In genomic region chr20:45368221-45368980, GRCh38 we compare ENCODE assay signal across 9 cellular contexts. TPM values are rescaled to one million over a fixed set of nuclear protein-coding genes. Genes with fewer than 3 reads are reported as not detected.
A peak's percentile ranks its signal among the peaks of the same experiment; 100 is the strongest.
DNase-seq lines count a peak whose midpoint lies in the region; ATAC-seq and TF ChIP-seq lines count a peak whose summit lies in the region.
"Had no signal": no experiment of that assay in that cellular context is flagged by ENCODE, and none has a peak within 500 bp of the region (broad histone marks: within the 10 kb centered on the region; RNA-seq: fewer than 3 reads in every experiment).

No MANE protein-coding gene starts in this region.

- no peak for TF ChIP-seq POLR2A in esophagus muscularis mucosa (IDR thresholded peaks at IDR 0.05; ENCODE audit: low read depth)

- H3K27me3 ChIP-seq in esophagus muscularis mucosa (no peaks in the 10 kb centered on the region), dorsolateral prefrontal cortex (no peaks in the 10 kb centered on the region)

- no peaks in the 10 kb centered on the region for H3K9me3 ChIP-seq in esophagus muscularis mucosa

- H3K4me3 ChIP-seq in esophagus muscularis mucosa, result no peak overlapping the region
- no peak overlapping the region for H3K4me3 ChIP-seq in dorsolateral prefrontal cortex

- H3K36me3 ChIP-seq in esophagus muscularis mucosa, result peaks cover 22 to 41% (median 37%) of the 10 kb centered on the region in 4 donors

- no peak for TF ChIP-seq EP300 in esophagus muscularis mucosa (IDR thresholded peaks at IDR 0.05)

- peak overlapping the region in 1 of 4 donors; percentile 29 for H3K27ac ChIP-seq in esophagus muscularis mucosa (replicated peaks in 1 of 4)
- peak overlapping the region in 20 of 59 donors; percentile 1 to 58 (median 33) for H3K27ac ChIP-seq in dorsolateral prefrontal cortex
- H3K27ac ChIP-seq: parathyroid adenoma had no signal

- DNase-seq in NAMALWA (ENCODE audit: low spot score) (peak; percentile 95), germinal center (ENCODE audit: low spot score) (peak; percentile 85), esophagus muscularis mucosa (ENCODE audit: extremely low spot score) (no peak), dorsolateral prefrontal cortex (no peak), DMS153 (lab: John Stamatoyannopoulos, UW) (no peak), SHP77 (lab: John Stamatoyannopoulos, UW) (no peak)

- H3K4me1 ChIP-seq in esophagus muscularis mucosa, result peaks cover 21 to 40% (median 39%) of the 10 kb centered on the region in 4 donors

- ATAC-seq in GM18517 (IDR thresholded peaks at IDR 0.05; ENCODE audit: unreplicated experiment), result peak; percentile 83
- ATAC-seq in HG02623 (IDR thresholded peaks at IDR 0.05; ENCODE audit: unreplicated experiment), result peak; percentile 77

- WGBS in esophagus muscularis mucosa, result 85% methylated on average over 6 of the region's 6 CpGs

- TF ChIP-seq CTCF in esophagus muscularis mucosa (IDR thresholded peaks at IDR 0.05), result no peak
- TF ChIP-seq CTCF in dorsolateral prefrontal cortex (IDR thresholded peaks at IDR 0.05 in 54 of 56, conservative IDR thresholded peaks at IDR 0.05 in 2 of 56; ENCODE audit: low read depth in 1 of 56, partially characterized antibody in 56 of 56), result no peak

- intact Hi-C loops in esophagus muscularis mucosa (cut with DNase I) (no loop called here), dorsolateral prefrontal cortex (cut with DNase I) (loop anchor here in 1 of 2 donors (5.0 to 10.0 kb wide), 2 partner anchors 46 to 406 kb away; no protein-coding TSS in a partner anchor)

RNA-seq across cellular contexts. Expression of gene SYS1, which starts 5.4 kb away (rescaled TPM):
- total RNA-seq in esophagus muscularis mucosa (10 to 100 TPM; 28.2 to 48.4 (median 42.5) TPM), dorsolateral prefrontal cortex (10 to 100 TPM; 19.5 to 49.7 (median 29.3) TPM)

RNA-seq across cellular contexts. Expression of gene TP53TG5, which starts 9.7 kb away (rescaled TPM):
- total RNA-seq in esophagus muscularis mucosa (1 to 10 TPM in 2 of 4 donors, under 1 TPM in 1, not detected in 1; 0.17 to 2.1 (median 1.1) TPM), dorsolateral prefrontal cortex (10 to 100 TPM in 83 of 120 experiments, 1 to 10 TPM in 37; 1.0 to 82.8 (median 15.3) TPM)

RNA-seq across cellular contexts. Expression of gene SDC4, which starts 20.2 kb away (rescaled TPM):
- total RNA-seq in esophagus muscularis mucosa, result 100 to 1,000 TPM in 1 of 4 donors, 10 to 100 TPM in 3; 61.9 to 177 (median 72.2) TPM
- total RNA-seq in dorsolateral prefrontal cortex, result 100 to 1,000 TPM in 16 of 120 experiments, 10 to 100 TPM in 104; 20.8 to 232 (median 66.2) TPM

RNA-seq across cellular contexts. Expression of gene DBNDD2, which starts 39.7 kb away (rescaled TPM):
- total RNA-seq in esophagus muscularis mucosa, result 100 to 1,000 TPM in 2 of 4 donors, 10 to 100 TPM in 2; 63.0 to 130 (median 109) TPM
- 1,000 to 10,000 TPM in 2 of 120 experiments, 100 to 1,000 TPM in 118; 113 to 1,403 (median 322) TPM for total RNA-seq in dorsolateral prefrontal cortex

RNA-seq across cellular contexts. Expression of gene PIGT, which starts 47.5 kb away (rescaled TPM):
- 10 to 100 TPM; 64.4 to 90.9 (median 80.4) TPM for total RNA-seq in esophagus muscularis mucosa
- total RNA-seq in dorsolateral prefrontal cortex, result 100 to 1,000 TPM in 6 of 120 experiments, 10 to 100 TPM in 114; 56.0 to 148 (median 76.4) TPM

Comparison
In these comparisons a context has a peak if more than half of its experiments do, and no peak if none do; other contexts are left out.
1. DNase-seq: peak in NAMALWA (single experiment) and germinal center (single experiment); none in esophagus muscularis mucosa (single experiment), dorsolateral prefrontal cortex (0 of 10), DMS153 (single experiment) and SHP77 (0 of 2).